In the genomic region with DNA sequence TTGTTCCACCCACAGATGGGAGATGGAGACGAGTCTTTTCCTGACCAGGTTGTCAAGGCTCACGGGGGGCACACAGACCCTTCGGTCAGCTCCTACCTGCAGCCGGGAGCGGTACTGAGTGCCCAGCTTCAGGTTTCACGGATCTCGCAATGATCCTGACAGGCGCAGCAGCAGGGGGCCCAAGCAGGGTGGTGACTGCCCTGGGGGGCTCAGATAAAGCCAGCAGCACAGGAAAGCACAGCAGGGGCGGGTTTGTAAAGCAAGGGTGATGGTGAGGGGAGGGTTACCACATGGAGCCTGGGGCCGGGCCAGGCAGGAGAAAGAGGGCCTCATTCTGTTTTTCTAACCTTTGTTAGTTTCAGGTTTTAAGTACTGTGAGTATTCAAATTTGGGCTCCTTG, we compare ENCODE assay signal across 23 cellular contexts. TPM values are rescaled to one million over a fixed set of nuclear protein-coding genes. Genes with fewer than 3 reads are reported as not detected.
DNase-seq lines count a peak whose midpoint lies in the region; ATAC-seq, FAIRE-seq and TF ChIP-seq lines count a peak whose summit lies in the region.
"Had no signal": no experiment of that assay in that cellular context is flagged by ENCODE, and none has a peak within 500 bp of the region (broad histone marks: within the 10 kb centered on the region; RNA-seq: fewer than 3 reads in every experiment).

No MANE protein-coding gene starts in this region.

- H3K79me1 ChIP-seq in trophoblast cell (ENCODE audit: low read length) = peaks cover 7% of the 10 kb centered on the region

- no peaks in the 10 kb centered on the region for H3K36me3 Mint-ChIP-seq in GM23338 (ENCODE audit: low read depth)
- peaks cover 4% of the 10 kb centered on the region for H3K36me3 Mint-ChIP-seq in astrocyte (ENCODE audit: low read depth, unreplicated experiment)
- H3K36me3 Mint-ChIP-seq in naive thymus-derived CD4-positive, alpha-beta T cell = no peaks in the 10 kb centered on the region
- no peaks in the 10 kb centered on the region for H3K36me3 Mint-ChIP-seq in naive thymus-derived CD8-positive, alpha-beta T cell
- H3K36me3 Mint-ChIP-seq in neural progenitor cell = no peaks in the 10 kb centered on the region
- H3K36me3 Mint-ChIP-seq: CD14-positive monocyte had no signal

- no peak overlapping the region for H3K18ac ChIP-seq in trophoblast cell (ENCODE audit: low read length)

- H4K8ac ChIP-seq in trophoblast cell (ENCODE audit: low read depth, low read length) = no peak overlapping the region

- no peak overlapping the region for H2AK5ac ChIP-seq in trophoblast cell (ENCODE audit: low read length)

- DNase-seq in GM23338 (ENCODE audit: low spot score) (no peak), astrocyte (ENCODE audit: low read depth) (no peak), kidney (peak; percentile 41), trophoblast cell (no peak), HAP-1 (ENCODE audit: low spot score in 2 of 2) (no peak), neural progenitor cell (ENCODE audit: low spot score) (no peak)
- DNase-seq in naive thymus-derived CD4-positive, alpha-beta T cell = no peak
- DNase-seq in naive thymus-derived CD8-positive, alpha-beta T cell = no peak
- DNase-seq: DMS53, GF-D8, HFFc6, KG1, NCI-H1092, NCI-H1436, NCI-H2029, NCI-H2227 treated with DMSO at 0.1 percent for 48 hours, NCI-H510A treated with DMSO at 0.1 percent for 48 hours, NCI-H748 treated with DMSO at 0.1 percent for 48 hours had no signal

- in situ Hi-C loops in HAP-1 (cut with MboI; ENCODE audit: low sequenced_read_pairs) = loop anchor here (10.0 kb wide), 1 partner anchor 227 kb away; no protein-coding TSS in a partner anchor

- H3K9me3 Mint-ChIP-seq in GM23338 (no peaks in the 10 kb centered on the region), astrocyte (ENCODE audit: unreplicated experiment) (peaks cover 1% of the 10 kb centered on the region), neural progenitor cell (peaks cover 6% of the 10 kb centered on the region)
- peaks cover 0 to 1% (median 0%) of the 10 kb centered on the region in 11 donors for H3K9me3 Mint-ChIP-seq in naive thymus-derived CD4-positive, alpha-beta T cell
- H3K9me3 Mint-ChIP-seq in naive thymus-derived CD8-positive, alpha-beta T cell = no peaks in the 10 kb centered on the region
- H3K9me3 Mint-ChIP-seq: HFFc6 had no signal

- H3K4me2 ChIP-seq in GM23338 (no peak overlapping the region), astrocyte (ENCODE audit: low read length) (no peak overlapping the region), trophoblast cell (ENCODE audit: low read length) (no peak overlapping the region), neural progenitor cell (no peak overlapping the region)
- H3K4me2 ChIP-seq: A549 had no signal

- peak; percentile 42; the same call in 2 of the 3 replicates for ATAC-seq in GM23338
- ATAC-seq in naive thymus-derived CD4-positive, alpha-beta T cell = no peak
- ATAC-seq in naive thymus-derived CD8-positive, alpha-beta T cell = no peak
- ATAC-seq: A549 had no signal

- H3F3A ChIP-seq in GM23338 (replicated peaks; ENCODE audit: low read depth) = no peaks in the 10 kb centered on the region
- no peaks in the 10 kb centered on the region for H3F3A ChIP-seq in neural progenitor cell (ENCODE audit: low read depth)

- H3K27ac ChIP-seq in GM23338 (ENCODE audit: low read depth) = no peak overlapping the region
- no peak overlapping the region for H3K27ac ChIP-seq in astrocyte (ENCODE audit: low read depth, low read length)
- H3K27ac ChIP-seq in kidney (ENCODE audit: low read depth in 2 of 2, low read length in 2 of 2) = peak overlapping the region in 1 of 2 donors; percentile 74
- no peak overlapping the region for H3K27ac ChIP-seq in trophoblast cell (ENCODE audit: low read depth, low read length)
- H3K27ac ChIP-seq in naive thymus-derived CD4-positive, alpha-beta T cell (ENCODE audit: low read depth, low read length) = no peak overlapping the region
- no peak overlapping the region for H3K27ac ChIP-seq in neural progenitor cell
- H3K27ac ChIP-seq: A549 had no signal

- H3K9me2 ChIP-seq in GM23338 (ENCODE audit: insufficient read depth) = no peaks in the 10 kb centered on the region

- no peak for TF ChIP-seq CTCF in GM23338 (conservative IDR thresholded peaks at IDR 0.05; ENCODE audit: low read depth in 2 of 2)
- TF ChIP-seq CTCF in astrocyte (IDR thresholded peaks at IDR 0.05; ENCODE audit: insufficient read depth, low read depth, low read length) = no peak
- no peak for TF ChIP-seq CTCF in kidney (IDR thresholded peaks at IDR 0.05; ENCODE audit: borderline replicate concordance, extremely low read depth, insufficient read depth)
- TF ChIP-seq CTCF in neural progenitor cell (IDR thresholded peaks at IDR 0.05) = no peak

- no CpG with 5 or more reads among the region's 10 CpGs for WGBS in trophoblast cell (ENCODE audit: extremely low coverage, insufficient coverage, insufficient read length)

- H3K4ac ChIP-seq in trophoblast cell (ENCODE audit: low read depth, low read length) = no peak overlapping the region

- POLR2A ChIA-PET in naive thymus-derived CD4-positive, alpha-beta T cell (lab: Charles Lee) = no interaction called here
- POLR2A ChIA-PET in naive thymus-derived CD8-positive, alpha-beta T cell (lab: Charles Lee) = no interaction called here

- peak overlapping the region; percentile 12 for H4K12ac ChIP-seq in trophoblast cell (ENCODE audit: low read depth, low read length)

- H4K91ac ChIP-seq in trophoblast cell (ENCODE audit: low read depth, low read length) = no peak overlapping the region

- H2BK5ac ChIP-seq in trophoblast cell (ENCODE audit: low read depth, low read length, poor library complexity) = no peak overlapping the region

- H3K14ac ChIP-seq in trophoblast cell (ENCODE audit: low read length) = no peak overlapping the region

- H3K4me1 ChIP-seq in GM23338 (ENCODE audit: insufficient read depth) (peaks cover 8% of the 10 kb centered on the region), astrocyte (ENCODE audit: insufficient read depth, low read length) (no peaks in the 10 kb centered on the region), kidney (ENCODE audit: control insufficient read depth in 1 of 2, insufficient read depth in 1 of 2, low read depth in 1 of 2, low read length in 2 of 2) (peaks cover 0 to 12% of the 10 kb centered on the region in 2 donors), trophoblast cell (ENCODE audit: control insufficient read depth in 1 of 2, insufficient read depth in 2 of 2, low read length in 2 of 2) (peaks cover 7 to 22% of the 10 kb centered on the region in 2 experiments), HAP-1 (no peaks in the 10 kb centered on the region), neural progenitor cell (peaks cover 3% of the 10 kb centered on the region)
- no peaks in the 10 kb centered on the region for H3K4me1 ChIP-seq in naive thymus-derived CD4-positive, alpha-beta T cell (ENCODE audit: control insufficient read depth in 2 of 2, insufficient read depth in 2 of 2, low read length in 2 of 2)
- H3K4me1 ChIP-seq: A549 had no signal

- no peak for FAIRE-seq in astrocyte (lab: Jason Lieb, UNC)
- no peak for FAIRE-seq in kidney (lab: Jason Lieb, UNC)
- FAIRE-seq: A549, D721Med, H54 had no signal

- no peaks in the 10 kb centered on the region for H3K27me3 ChIP-seq in GM23338 (ENCODE audit: insufficient read depth)
- no peaks in the 10 kb centered on the region for H3K27me3 ChIP-seq in astrocyte (ENCODE audit: insufficient read depth, low read length)
- H3K27me3 ChIP-seq in trophoblast cell (ENCODE audit: insufficient read depth, low read length) = no peaks in the 10 kb centered on the region
- H3K27me3 ChIP-seq in HAP-1 (ENCODE audit: low read depth) = no peaks in the 10 kb centered on the region
- H3K27me3 ChIP-seq in naive thymus-derived CD4-positive, alpha-beta T cell (ENCODE audit: control insufficient read depth in 2 of 2, insufficient read depth in 2 of 2, low read length in 2 of 2) = no peaks in the 10 kb centered on the region
- no peaks in the 10 kb centered on the region for H3K27me3 ChIP-seq in neural progenitor cell

- H3K27ac Mint-ChIP-seq in GM23338 (no peak overlapping the region), astrocyte (ENCODE audit: unreplicated experiment) (peak overlapping the region; percentile 41), neural progenitor cell (no peak overlapping the region)
- H3K27ac Mint-ChIP-seq in naive thymus-derived CD4-positive, alpha-beta T cell = peak overlapping the region in 1 of 9 donors; percentile 5
- H3K27ac Mint-ChIP-seq in naive thymus-derived CD8-positive, alpha-beta T cell = no peak overlapping the region
- H3K27ac Mint-ChIP-seq: B cell, HFFc6 had no signal

- H2AFZ ChIP-seq in GM23338 (peak overlapping the region; percentile 69), astrocyte (ENCODE audit: low read depth, low read length) (no peak overlapping the region), trophoblast cell (ENCODE audit: insufficient read depth, low read length, poor library complexity) (no peak overlapping the region), neural progenitor cell (replicated peaks) (no peak overlapping the region)

- no peak overlapping the region for H3K23ac ChIP-seq in trophoblast cell (ENCODE audit: low read length)

- H3K4me3 Mint-ChIP-seq in GM23338 (no peak overlapping the region; the same call in 2 of the 3 replicates), astrocyte (ENCODE audit: unreplicated experiment) (no peak overlapping the region), neural progenitor cell (no peak overlapping the region)
- no peak overlapping the region for H3K4me3 Mint-ChIP-seq in naive thymus-derived CD4-positive, alpha-beta T cell
- H3K4me3 Mint-ChIP-seq in naive thymus-derived CD8-positive, alpha-beta T cell = no peak overlapping the region
- H3K4me3 Mint-ChIP-seq: B cell, CD14-positive monocyte, HFFc6 had no signal

- H3K4me1 Mint-ChIP-seq in GM23338 (peaks cover 12% of the 10 kb centered on the region; the same call in 2 of the 3 replicates), astrocyte (ENCODE audit: low read depth, unreplicated experiment) (peaks cover 18% of the 10 kb centered on the region), neural progenitor cell (peaks cover 23% of the 10 kb centered on the region)
- peaks cover 0 to 1% (median 0%) of the 10 kb centered on the region in 7 donors for H3K4me1 Mint-ChIP-seq in naive thymus-derived CD4-positive, alpha-beta T cell
- H3K4me1 Mint-ChIP-seq in naive thymus-derived CD8-positive, alpha-beta T cell = no peaks in the 10 kb centered on the region
- H3K4me1 Mint-ChIP-seq: B cell had no signal

- CTCF ChIA-PET in naive thymus-derived CD4-positive, alpha-beta T cell (lab: Charles Lee) = no interaction called here

- H3K27me3 Mint-ChIP-seq in GM23338 (ENCODE audit: insufficient read depth, low read depth, poor library complexity) (peaks cover 13% of the 10 kb centered on the region), astrocyte (ENCODE audit: low read depth, unreplicated experiment) (peaks cover 34% of the 10 kb centered on the region), neural progenitor cell (ENCODE audit: insufficient read depth, low read depth) (peaks cover 14% of the 10 kb centered on the region)
- peaks cover 0 to 11% (median 0%) of the 10 kb centered on the region in 5 donors for H3K27me3 Mint-ChIP-seq in naive thymus-derived CD4-positive, alpha-beta T cell
- H3K27me3 Mint-ChIP-seq in naive thymus-derived CD8-positive, alpha-beta T cell = peaks cover 0 to 4% (median 0%) of the 10 kb centered on the region in 5 donors

- H2BK120ac ChIP-seq in trophoblast cell (ENCODE audit: insufficient read depth, low read length, poor library complexity) = no peak overlapping the region

- intact Hi-C loops in kidney (cut with DNase I) = no loop called here
- intact Hi-C loops in naive thymus-derived CD4-positive, alpha-beta T cell (cut with micrococcal nuclease) = no loop called here

- H3K79me2 ChIP-seq in GM23338 (replicated peaks; ENCODE audit: insufficient read depth) = no peaks in the 10 kb centered on the region
- H3K79me2 ChIP-seq in astrocyte (ENCODE audit: insufficient read depth, low read length) = no peaks in the 10 kb centered on the region
- H3K79me2 ChIP-seq in trophoblast cell (ENCODE audit: control insufficient read depth, insufficient read depth, low read length, poor library complexity) = no peaks in the 10 kb centered on the region
- H3K79me2 ChIP-seq in neural progenitor cell (ENCODE audit: low read depth) = no peaks in the 10 kb centered on the region

- H3K4me3 ChIP-seq in GM23338 (no peak overlapping the region), astrocyte (ENCODE audit: insufficient read depth, low read depth, low read length) (no peak overlapping the region), kidney (ENCODE audit: low read length in 2 of 2) (peak overlapping the region in 1 of 2 donors; percentile 28), trophoblast cell (ENCODE audit: low read depth, low read length) (no peak overlapping the region), HAP-1 (no peak overlapping the region), neural progenitor cell (no peak overlapping the region)
- H3K4me3 ChIP-seq in naive thymus-derived CD4-positive, alpha-beta T cell (ENCODE audit: low read length) = no peak overlapping the region
- H3K4me3 ChIP-seq: A549 had no signal

- H3K9ac ChIP-seq in astrocyte (ENCODE audit: low read length) (no peak overlapping the region), kidney (ENCODE audit: low read length in 2 of 2) (no peak overlapping the region), trophoblast cell (ENCODE audit: low read length) (no peak overlapping the region), neural progenitor cell (no peak overlapping the region)

- no peaks in the 10 kb centered on the region for H3K36me3 ChIP-seq in GM23338 (ENCODE audit: insufficient read depth)
- no peaks in the 10 kb centered on the region for H3K36me3 ChIP-seq in astrocyte (ENCODE audit: insufficient read depth, low read length)
- no peaks in the 10 kb centered on the region for H3K36me3 ChIP-seq in kidney (ENCODE audit: control insufficient read depth in 1 of 2, insufficient read depth in 2 of 2, low read length in 2 of 2)
- no peaks in the 10 kb centered on the region for H3K36me3 ChIP-seq in trophoblast cell (ENCODE audit: control insufficient read depth in 1 of 2, insufficient read depth in 2 of 2, low read length in 2 of 2)
- no peaks in the 10 kb centered on the region for H3K36me3 ChIP-seq in HAP-1 (replicated peaks)
- no peaks in the 10 kb centered on the region for H3K36me3 ChIP-seq in naive thymus-derived CD4-positive, alpha-beta T cell (ENCODE audit: control insufficient read depth in 2 of 3, insufficient read depth in 3 of 3, low read length in 3 of 3)
- H3K36me3 ChIP-seq in neural progenitor cell = no peaks in the 10 kb centered on the region

- H3K9me3 ChIP-seq in astrocyte (ENCODE audit: insufficient read depth, low read depth, low read length) (no peaks in the 10 kb centered on the region), kidney (ENCODE audit: control insufficient read depth in 1 of 2, low read length in 2 of 2) (no peaks in the 10 kb centered on the region), trophoblast cell (ENCODE audit: insufficient read depth, low read depth, low read length) (peaks cover 2% of the 10 kb centered on the region), HAP-1 (no peaks in the 10 kb centered on the region), neural progenitor cell (ENCODE audit: low read depth) (no peaks in the 10 kb centered on the region)
- no peaks in the 10 kb centered on the region for H3K9me3 ChIP-seq in naive thymus-derived CD4-positive, alpha-beta T cell (ENCODE audit: control insufficient read depth in 2 of 3, low read length in 3 of 3)
- H3K9me3 ChIP-seq: A549 had no signal

- H4K20me1 ChIP-seq in GM23338 (replicated peaks; ENCODE audit: insufficient read depth) = no peaks in the 10 kb centered on the region
- no peaks in the 10 kb centered on the region for H4K20me1 ChIP-seq in astrocyte (ENCODE audit: insufficient read depth, low read length)
- no peaks in the 10 kb centered on the region for H4K20me1 ChIP-seq in neural progenitor cell (ENCODE audit: low read depth)

- no peak overlapping the region for H2BK12ac ChIP-seq in trophoblast cell (ENCODE audit: low read length)

RNA-seq across cellular contexts. Expression of a gene that starts 41.7 kb away (rescaled TPM):
- 35.1 and 52.6 TPM in 2 replicates for total RNA-seq in GM23338 (2014; rRNA removed; shearing (Covaris generic))
- polyA plus RNA-seq in GM23338 (2016; fragmentation: Nextera tagmentation; extraction: Ambion mirVana) (12.3 and 12.8 TPM in 2 replicates), kidney (ENCODE audit: insufficient read depth, low read depth, low replicate concordance) (4.9 TPM)
- total RNA-seq in astrocyte (35.7 and 38.9 TPM in 2 replicates), kidney (212 TPM), neural progenitor cell (ENCODE audit: low replicate concordance) (12.6 and 17.6 TPM in 2 replicates)
- 28.9 and 29.2 TPM in 2 replicates for polyA plus RNA-seq in trophoblast cell (2013)
- total RNA-seq in naive thymus-derived CD4-positive, alpha-beta T cell = 100 to 1,000 TPM in 1 of 5 experiments, 10 to 100 TPM in 4; 45.0 to 111 (median 79.8) TPM
- 1 to 10 TPM; 4.3 to 6.1 TPM for polyA plus RNA-seq in naive thymus-derived CD4-positive, alpha-beta T cell
- total RNA-seq in naive thymus-derived CD8-positive, alpha-beta T cell = 10 to 100 TPM; 21.5 to 23.9 TPM
- 1 to 10 TPM in 2 of 3 donors, under 1 TPM in 1; 0.76 to 3.1 (median 2.0) TPM for polyA plus RNA-seq in naive thymus-derived CD8-positive, alpha-beta T cell
